In the genomic region with DNA sequence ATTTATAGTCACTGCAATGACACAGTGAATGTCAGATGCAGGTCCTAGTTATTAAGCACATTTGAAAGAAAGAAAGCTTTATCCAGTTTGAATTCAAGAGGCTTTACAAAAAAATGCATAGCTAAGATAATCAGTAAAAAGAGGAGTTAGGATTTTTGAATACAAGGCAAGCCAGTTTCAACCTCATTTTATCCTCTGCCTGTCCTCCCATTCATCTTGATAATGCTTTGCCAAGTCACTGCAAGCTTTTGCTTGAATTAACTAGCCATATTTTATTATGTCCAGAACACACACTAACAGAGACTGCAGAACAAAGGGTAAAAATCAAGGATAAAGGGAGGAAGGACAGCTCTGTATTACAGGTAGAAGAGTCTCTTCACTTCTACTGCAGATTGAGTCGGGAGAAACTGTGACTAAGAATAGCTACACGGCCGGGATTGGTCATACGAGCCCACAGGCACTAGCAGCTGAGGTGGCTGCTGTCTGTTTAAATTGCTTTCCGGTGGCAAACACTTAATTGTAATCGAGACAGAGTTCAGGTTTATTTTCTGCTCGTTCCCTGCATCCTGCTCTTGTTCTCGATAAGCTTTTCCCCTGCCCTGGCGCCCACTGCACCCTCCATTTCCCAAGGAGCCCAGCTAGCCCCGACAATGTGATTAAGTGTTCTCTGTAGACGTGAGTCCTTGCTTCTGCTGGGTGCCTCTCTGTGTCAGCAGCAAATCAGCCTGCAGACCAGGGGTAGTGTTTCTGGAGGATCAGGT, we compare ENCODE assay signal across 10 cellular contexts. TPM values are rescaled to one million over a fixed set of nuclear protein-coding genes. Genes with fewer than 3 reads are reported as not detected.
A peak's percentile ranks its signal among the peaks of the same experiment; 100 is the strongest.
DNase-seq lines count a peak whose midpoint lies in the region; TF ChIP-seq lines count a peak whose summit lies in the region.
"Had no signal": no experiment of that assay in that cellular context is flagged by ENCODE, and none has a peak within 500 bp of the region (broad histone marks: within the 10 kb centered on the region; RNA-seq: fewer than 3 reads in every experiment).

No MANE protein-coding gene starts in this region.

- H2AFZ ChIP-seq in hepatocyte = peak overlapping the region; percentile 7

- no peaks in the 10 kb centered on the region for H3K79me2 ChIP-seq in hepatocyte

- no peaks in the 10 kb centered on the region for H3K9me3 ChIP-seq in hepatocyte (ENCODE audit: low read depth)

- 58% methylated on average over 11 of the region's 11 CpGs for WGBS in hepatocyte (ENCODE audit: low lambda C conversion rate, missing lambda C conversion rate)

- H3K4me1 ChIP-seq in hepatocyte (ENCODE audit: insufficient read depth) = peaks cover 7% of the 10 kb centered on the region

- no peak overlapping the region for H3K27ac ChIP-seq in hepatocyte

- H4K20me1 ChIP-seq in hepatocyte (ENCODE audit: insufficient read depth, poor library complexity, severe bottlenecking) = no peaks in the 10 kb centered on the region

- in situ Hi-C loops in SK-MEL-5 (cut with HindIII; ENCODE audit: low pct_unique_long_range_greater_than_20kb, low sequenced_read_pairs) = no loop called here

- no peak overlapping the region for H3K4me3 ChIP-seq in hepatocyte

- no peak for TF ChIP-seq CTCF in hepatocyte (IDR thresholded peaks at IDR 0.05; ENCODE audit: poor library complexity)

- peak overlapping the region; percentile 31 for H3K4me2 ChIP-seq in hepatocyte

- no peaks in the 10 kb centered on the region for H3K9me2 ChIP-seq in hepatocyte (replicated peaks; ENCODE audit: insufficient read depth)

- no peaks in the 10 kb centered on the region for H3K27me3 ChIP-seq in hepatocyte

- DNase-seq in AG08395 (ENCODE audit: low spot score) = peak; percentile 53
- peak; percentile 29 for DNase-seq in LHCN-M2 (ENCODE audit: low read depth)
- peak; percentile 23 for DNase-seq in SK-MEL-5 (ENCODE audit: low read depth, low spot score)
- DNase-seq in hepatocyte (ENCODE audit: low spot score) = peak; percentile 7
- no peak for DNase-seq in NCI-H524 treated with DMSO at 0.1 percent for 48 hours (lab: John Stamatoyannopoulos, UW)
- no peak for DNase-seq in T1000 (lab: John Stamatoyannopoulos, UW)
- no peak for DNase-seq in SKM-1 treated with dmso at 0.1 percent for 144 hours (lab: John Stamatoyannopoulos, UW; ENCODE audit: unreplicated experiment)
- DNase-seq in stimulated activated CD4-positive, alpha-beta T cell treated with anti-CD3 and anti-CD28 coated beads, Interleukin-15, amount 100 ng/mL, for 24 hours = no peak
- DNase-seq: CD4-positive, CD25-positive, alpha-beta regulatory T cell; cortex of kidney had no signal

- no peaks in the 10 kb centered on the region for H3K36me3 ChIP-seq in hepatocyte (replicated peaks; ENCODE audit: insufficient read depth, low read depth)

RNA-seq across cellular contexts. Expression of a gene that starts 30.5 kb away (rescaled TPM):
- total RNA-seq in LHCN-M2 (2014; rRNA removed) (37.9 and 46.3 TPM in 2 replicates), hepatocyte (32.1 and 34.8 TPM in 2 replicates)
- polyA plus RNA-seq in LHCN-M2 (2012) = 13.8 TPM
- total RNA-seq in SK-MEL-5 (2014; rRNA removed; shearing (Covaris generic)) = 24.6 and 26.3 TPM in 2 replicates
- 11.6 and 16.2 TPM in 2 replicates for polyA plus RNA-seq in SK-MEL-5 (2015; cell fraction: cytosol; rRNA removed)
- 8.4 and 9.6 TPM in 2 replicates for polyA plus RNA-seq in SK-MEL-5 (2015; cell fraction: nucleus; rRNA removed)
- 46.2 and 57.4 TPM in 2 replicates for polyA plus RNA-seq in hepatocyte
- polyA plus RNA-seq: CD4-positive, CD25-positive, alpha-beta regulatory T cell had no signal

Comparison
In these comparisons a context has a peak if more than half of its experiments do, and no peak if none do; other contexts are left out.
1. DNase-seq: peak in AG08395 (single experiment), LHCN-M2 (single experiment), SK-MEL-5 (single experiment) and hepatocyte (single experiment); none in NCI-H524 treated with DMSO at 0.1 percent for 48 hours (single experiment), T1000 (single experiment), SKM-1 treated with dmso at 0.1 percent for 144 hours (single experiment) and stimulated activated CD4-positive, alpha-beta T cell treated with anti-CD3 and anti-CD28 coated beads, Interleukin-15, amount 100 ng/mL, for 24 hours (single experiment).